In genomic region chr14:90596733-90597132, GRCh38 we compare ENCODE assay signal across 8 cellular contexts.
"Had no signal": no experiment of that assay in that cellular context is flagged by ENCODE, and none has a peak within 500 bp of the region (broad histone marks: within the 10 kb centered on the region; RNA-seq: fewer than 3 reads in every experiment).

No MANE protein-coding gene starts in this region.

- H3K27ac ChIP-seq: GM23248, HL-60 had no signal

- H2AFZ ChIP-seq: GM23248 had no signal

- FAIRE-seq: H54, HepG2 had no signal

- ATAC-seq: HepG2 had no signal

- DNase-seq: GM23248, GOT3, H9, HCEC 1CT, KBM-7 had no signal

- H3K9ac ChIP-seq: GM23248 had no signal

- H3K4me3 ChIP-seq: GM23248 had no signal
